Comparison of ENCODE assay signal across 18 cellular contexts in the genomic region with DNA sequence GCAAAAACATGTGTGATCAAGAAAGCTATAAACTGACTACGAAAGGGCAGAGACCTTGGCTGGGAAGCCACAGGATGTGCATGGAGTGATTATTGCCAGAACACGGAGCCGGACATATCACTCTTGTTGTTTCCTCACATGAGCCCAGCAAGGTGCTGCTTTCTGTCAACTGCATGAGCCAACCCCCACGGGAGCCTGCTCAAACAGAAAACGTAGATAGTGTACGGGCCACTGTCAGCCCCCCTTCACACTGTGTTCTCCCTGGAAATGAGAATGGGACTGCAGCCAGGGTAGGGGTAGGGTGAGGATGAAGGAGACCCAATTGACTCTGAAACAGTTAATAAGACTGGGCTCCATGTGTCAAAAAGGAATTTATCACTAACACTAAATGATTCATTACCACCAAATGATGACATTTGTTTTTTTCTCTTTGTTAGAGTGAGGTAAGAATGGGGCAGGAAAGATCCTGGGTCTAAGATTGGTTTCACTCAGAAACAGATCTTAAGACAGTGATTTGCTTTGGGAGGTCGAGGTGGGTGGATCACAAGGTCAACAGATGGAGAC.
"Had no signal": no experiment of that assay in that cellular context is flagged by ENCODE, and none has a peak within 500 bp of the region (broad histone marks: within the 10 kb centered on the region; RNA-seq: fewer than 3 reads in every experiment).

No MANE protein-coding gene starts in this region.

- H3K27me3 ChIP-seq: foreskin keratinocyte, hepatocyte, tibial artery, upper lobe of right lung, vagina had no signal

- H3K9me3 ChIP-seq: psoas muscle, tibial artery, upper lobe of right lung, vagina had no signal

- H3K4me3 Mint-ChIP-seq: effector memory CD8-positive, alpha-beta T cell; naive thymus-derived CD4-positive, alpha-beta T cell; nephron progenitor cell had no signal

- H2AFZ ChIP-seq: hepatocyte, parathyroid adenoma had no signal

- H3K27ac ChIP-seq: foreskin keratinocyte, hepatocyte, parathyroid adenoma, psoas muscle, tibial artery, upper lobe of right lung, vagina had no signal

- H3K27ac Mint-ChIP-seq: effector memory CD8-positive, alpha-beta T cell; naive thymus-derived CD4-positive, alpha-beta T cell; nephron progenitor cell had no signal

- H3K36me3 Mint-ChIP-seq: naive thymus-derived CD4-positive, alpha-beta T cell had no signal

- H3K4me3 ChIP-seq: hepatocyte, lung, psoas muscle, tibial artery, upper lobe of right lung, vagina had no signal

- DNase-seq: effector memory CD8-positive, alpha-beta T cell; foreskin keratinocyte; kidney; naive thymus-derived CD4-positive, alpha-beta T cell; nephron progenitor cell; psoas muscle; retina; small intestine; stimulated activated CD4-positive, alpha-beta T cell treated with anti-CD3 and anti-CD28 coated beads, Interleukin-12 subunit alpha, Interleukin-12 subunit beta, amount 100 ng/mL, for 4 hours; stimulated activated naive CD4-positive, alpha-beta T cell; tibial artery; upper lobe of right lung had no signal

- H3K9me3 Mint-ChIP-seq: effector memory CD8-positive, alpha-beta T cell; naive thymus-derived CD4-positive, alpha-beta T cell; nephron progenitor cell had no signal

- H3K4me2 ChIP-seq: hepatocyte had no signal

- H3K79me2 ChIP-seq: hepatocyte, parathyroid adenoma had no signal

- H3K36me3 ChIP-seq: tibial artery, upper lobe of right lung, vagina had no signal

- ATAC-seq: effector memory CD8-positive, alpha-beta T cell; foreskin keratinocyte; left lobe of liver; naive thymus-derived CD4-positive, alpha-beta T cell; psoas muscle; sciatic nerve; upper lobe of right lung had no signal

- H3K4me1 ChIP-seq: foreskin keratinocyte, parathyroid adenoma, psoas muscle, upper lobe of right lung had no signal

- H3K9ac ChIP-seq: parathyroid adenoma had no signal

- H3K4me1 Mint-ChIP-seq: naive thymus-derived CD4-positive, alpha-beta T cell had no signal
